In the genomic region with DNA sequence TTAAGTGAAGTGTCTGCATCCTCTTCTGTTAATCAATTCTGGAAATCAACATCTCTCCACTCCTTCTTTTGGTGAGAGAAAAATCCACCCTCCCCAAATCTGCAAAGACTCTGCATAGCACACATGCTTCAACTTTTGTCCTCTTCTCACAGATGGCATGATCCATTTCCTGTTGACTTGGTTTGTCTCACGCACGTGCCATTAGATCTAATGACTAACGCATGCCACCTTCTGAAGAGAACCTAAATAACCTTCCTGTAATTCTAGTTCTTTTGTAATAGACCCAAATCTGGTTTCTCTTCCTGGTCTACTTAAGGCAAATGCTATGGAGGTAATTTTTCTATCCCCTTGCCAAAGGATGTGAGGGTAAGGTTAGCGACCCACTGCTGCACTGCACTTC, we compare ENCODE assay signal across 8 cellular contexts. TPM values are rescaled to one million over a fixed set of nuclear protein-coding genes. Genes with fewer than 3 reads are reported as not detected.
DNase-seq lines count a peak whose midpoint lies in the region; TF ChIP-seq lines count a peak whose summit lies in the region.

No MANE protein-coding gene starts in this region.

- H3K27ac ChIP-seq in PC-9 (no peak overlapping the region), stomach (no peak overlapping the region)

- no peaks in the 10 kb centered on the region for H3K79me2 ChIP-seq in PC-9 (ENCODE audit: low read depth)

- POLR2A ChIA-PET in PC-9 (lab: Charles Lee; ENCODE audit: unreplicated experiment) = interaction anchor here (0.6 kb wide), 1 partner anchor 48 kb away, joined by 3 read pairs; no protein-coding TSS in a partner anchor

- no peak for TF ChIP-seq POLR2A in stomach (IDR thresholded peaks at IDR 0.05)

- WGBS in stomach, 5 donors = 41 to 52% (median 49%) methylated on average over 4 of the region's 4 CpGs

- CTCF ChIA-PET in PC-9 (lab: Charles Lee) = interaction anchor here (0.5 to 0.7 kb wide), 2 partner anchors 399 to 480 kb away, joined by 3 read pairs; no protein-coding TSS in a partner anchor

- intact Hi-C loops in PC-9 (cut with micrococcal nuclease; ENCODE audit: unreplicated experiment) (loop anchor here (1.0 to 10.0 kb wide), 3 partner anchors 52 to 945 kb away; partner anchors contain the start of gene ARPP19), stomach (cut with DNase I; ENCODE audit: low total_unique reads) (loop anchor here (10.0 kb wide), 1 partner anchor 475 kb away; no protein-coding TSS in a partner anchor)

- H3K9me3 ChIP-seq in PC-9 (ENCODE audit: insufficient read depth, low read depth) = no peaks in the 10 kb centered on the region
- no peaks in the 10 kb centered on the region for H3K9me3 ChIP-seq in stomach

- no peak overlapping the region for H2AFZ ChIP-seq in PC-9

- no peaks in the 10 kb centered on the region for H3K36me3 ChIP-seq in PC-9 (ENCODE audit: low read depth)
- no peaks in the 10 kb centered on the region for H3K36me3 ChIP-seq in stomach

- TF ChIP-seq EP300 in stomach (IDR thresholded peaks at IDR 0.05) = no peak

- no peaks in the 10 kb centered on the region for H3K9me2 ChIP-seq in PC-9 (ENCODE audit: insufficient read depth)

- H3K27me3 ChIP-seq in PC-9 (ENCODE audit: insufficient read depth, low read depth) (no peaks in the 10 kb centered on the region), stomach (no peaks in the 10 kb centered on the region)

- peaks cover 5% of the 10 kb centered on the region; the same call in 1 of the 2 replicates for H3F3A ChIP-seq in PC-9 (ENCODE audit: insufficient read depth, low read depth)

- H3K4me3 ChIP-seq in PC-9 (no peak overlapping the region), epithelial cell of esophagus (ENCODE audit: low read length) (no peak overlapping the region), stomach (no peak overlapping the region)

- TF ChIP-seq CTCF in GM12872 (IDR thresholded peaks at IDR 0.05; ENCODE audit: insufficient read depth, low read depth, low read length) = peak; percentile 35; the same call in 2 of the 3 replicates
- no peak for TF ChIP-seq CTCF in PC-9 (conservative IDR thresholded peaks at IDR 0.05)
- no peak for TF ChIP-seq CTCF in epithelial cell of esophagus (IDR thresholded peaks at IDR 0.05; ENCODE audit: insufficient read depth, low read depth, low read length, missing control alignments)
- TF ChIP-seq CTCF in stomach (IDR thresholded peaks at IDR 0.05) = no peak

- DNase-seq in HCEC 1CT (peak; percentile 33), PC-9 (peak; percentile 37 to 67), epithelial cell of esophagus (ENCODE audit: low read depth) (peak; percentile 89), NCI-H82 treated with DMSO at 0.1 percent for 48 hours (lab: John Stamatoyannopoulos, UW; ENCODE audit: unreplicated experiment) (no peak), stomach (no peak), DMS114 treated with DMSO at 0.1 percent for 48 hours (lab: John Stamatoyannopoulos, UW; ENCODE audit: unreplicated experiment) (no peak), HuH-7 (ENCODE audit: low spot score) (no peak)

- peaks cover 16% of the 10 kb centered on the region for H3K4me1 ChIP-seq in PC-9 (replicated peaks; ENCODE audit: insufficient read depth)
- H3K4me1 ChIP-seq in stomach = peaks cover 0 to 17% (median 8%) of the 10 kb centered on the region in 4 donors

- no TSS peak for BruUV-seq in PC-9 (replicated peaks; lab: Mats Ljungman, UMichigan)

- no peak overlapping the region for H3K4me2 ChIP-seq in PC-9

- H4K20me1 ChIP-seq in PC-9 (ENCODE audit: insufficient read depth) = no peaks in the 10 kb centered on the region

RNA-seq across cellular contexts. Expression of gene ATOSA, which starts 51.0 kb away (rescaled TPM):
- total RNA-seq in PC-9 (2021) (30.4 and 35.7 TPM in 2 replicates), stomach (100 to 1,000 TPM in 2 of 5 donors, 10 to 100 TPM in 3; 46.1 to 206 (median 93.5) TPM)
- polyA plus RNA-seq in stomach = 10 to 100 TPM; 19.4 to 31.4 (median 23.7) TPM

RNA-seq across cellular contexts. Expression of gene ONECUT1, which starts 60.0 kb away (rescaled TPM):
- total RNA-seq in PC-9 (2021) (not detected in 2 replicates), stomach (1 to 10 TPM in 1 of 5 donors, under 1 TPM in 1, not detected in 3; 0.18 to 1.2 TPM)
- not detected for polyA plus RNA-seq in stomach

Comparison
In these comparisons a context has a peak if more than half of its experiments do, and no peak if none do; other contexts are left out.
1. DNase-seq: peak in HCEC 1CT (single experiment), PC-9 (2 of 2) and epithelial cell of esophagus (single experiment); none in NCI-H82 treated with DMSO at 0.1 percent for 48 hours (single experiment), stomach (single experiment), DMS114 treated with DMSO at 0.1 percent for 48 hours (single experiment) and HuH-7 (single experiment).